ENCODE assay signal across 17 cellular contexts in genomic region chr14:32679927-32680612, GRCh38.
DNase-seq lines count a peak whose midpoint lies in the region; ATAC-seq and TF ChIP-seq lines count a peak whose summit lies in the region.
"Had no signal": no experiment of that assay in that cellular context is flagged by ENCODE, and none has a peak within 500 bp of the region (broad histone marks: within the 10 kb centered on the region; RNA-seq: fewer than 3 reads in every experiment).

No MANE protein-coding gene starts in this region.

- ATAC-seq in GM21723 (IDR thresholded peaks at IDR 0.05; ENCODE audit: unreplicated experiment), result no peak
- no peak for ATAC-seq in GM19452 (IDR thresholded peaks at IDR 0.05; ENCODE audit: unreplicated experiment)
- ATAC-seq: HepG2 had no signal

- H3K9ac ChIP-seq in endodermal cell (ENCODE audit: extremely low read depth, low read length, poor library complexity, severe bottlenecking), result no peak overlapping the region

- peaks cover 8% of the 10 kb centered on the region for H3K4me1 Mint-ChIP-seq in endodermal cell

- H3K4me3 ChIP-seq in endodermal cell (ENCODE audit: low read length) (no peak overlapping the region), ovary (no peak overlapping the region)

- H3K4me3 Mint-ChIP-seq in endodermal cell, result no peak overlapping the region
- H3K4me3 Mint-ChIP-seq: CD4-positive, CD25-positive, alpha-beta regulatory T cell; H9 had no signal

- 43 to 60% methylated on average over 1 of the region's 2 CpGs for WGBS in endodermal cell (ENCODE audit: insufficient coverage in 1 of 2, insufficient read length in 1 of 2), 2 experiments
- 46 to 57% (median 48%) methylated on average over 2 of the region's 2 CpGs for WGBS in ovary, 3 donors

- no peaks in the 10 kb centered on the region for H3K9me3 ChIP-seq in endodermal cell (ENCODE audit: control insufficient read depth, low read length)
- no peaks in the 10 kb centered on the region for H3K9me3 ChIP-seq in ovary

- peak overlapping the region; percentile 77 for H3K27ac ChIP-seq in endodermal cell (ENCODE audit: low read depth, low read length)
- peak overlapping the region; percentile 16 for H3K27ac ChIP-seq in substantia nigra (ENCODE audit: low read depth, low read length, poor library complexity, severe bottlenecking)
- H3K27ac ChIP-seq in ovary, result no peak overlapping the region

- TF ChIP-seq CTCF in endodermal cell (conservative IDR thresholded peaks at IDR 0.05) (no peak), ovary (IDR thresholded peaks at IDR 0.05) (no peak)

- TF ChIP-seq POLR2A in ovary (IDR thresholded peaks at IDR 0.05), result no peak

- H3K36me3 Mint-ChIP-seq in endodermal cell (ENCODE audit: low read depth), result no peaks in the 10 kb centered on the region
- H3K36me3 Mint-ChIP-seq: CD4-positive, CD25-positive, alpha-beta regulatory T cell had no signal

- H3K36me3 ChIP-seq in endodermal cell (ENCODE audit: control insufficient read depth, insufficient read depth, low read length), result no peaks in the 10 kb centered on the region
- H3K36me3 ChIP-seq in ovary, result no peaks in the 10 kb centered on the region

- H3K27me3 Mint-ChIP-seq in endodermal cell (ENCODE audit: insufficient read depth), result no peaks in the 10 kb centered on the region
- H3K27me3 Mint-ChIP-seq: CD4-positive, CD25-positive, alpha-beta regulatory T cell had no signal

- H3K9me3 Mint-ChIP-seq in endodermal cell, result no peaks in the 10 kb centered on the region
- H3K9me3 Mint-ChIP-seq: H9 had no signal

- no peak for TF ChIP-seq EP300 in ovary (IDR thresholded peaks at IDR 0.05)

- no peaks in the 10 kb centered on the region for H3K4me1 ChIP-seq in endodermal cell (ENCODE audit: control insufficient read depth, insufficient read depth, low read length)
- H3K4me1 ChIP-seq in ovary (ENCODE audit: insufficient read depth), result no peaks in the 10 kb centered on the region

- intact Hi-C loops in ovary (cut with DNase I), result no loop called here

- peak overlapping the region; percentile 72 for H3K27ac Mint-ChIP-seq in endodermal cell
- H3K27ac Mint-ChIP-seq: CD4-positive, CD25-positive, alpha-beta regulatory T cell had no signal

- H3K27me3 ChIP-seq in endodermal cell (ENCODE audit: control insufficient read depth, insufficient read depth, low read length, poor library complexity, severe bottlenecking) (no peaks in the 10 kb centered on the region), ovary (no peaks in the 10 kb centered on the region)

- DNase-seq in NCI-H1417 (lab: John Stamatoyannopoulos, UW) (peak; percentile 12 to 93 (median 71)), NCI-H2227 treated with DMSO at 0.1 percent for 48 hours (lab: John Stamatoyannopoulos, UW) (peak; percentile 63), endodermal cell (no peak), substantia nigra (lab: John Stamatoyannopoulos, UW) (no peak), ovary (no peak)
- DNase-seq: AML-193; CD4-positive, CD25-positive, alpha-beta regulatory T cell; DMS79 treated with DMSO at 0.1 percent for 48 hours; H9; MM.1S; NCI-H1105; NCI-H2029 treated with DMSO at 0.1 percent for 48 hours; NCI-H510A treated with DMSO at 0.1 percent for 48 hours; SIG-M5 had no signal

Comparison
In these comparisons a context has a peak if more than half of its experiments do, and no peak if none do; other contexts are left out.
1. DNase-seq: peak in NCI-H1417 (3 of 3) and NCI-H2227 treated with DMSO at 0.1 percent for 48 hours (single experiment); none in endodermal cell (single experiment), substantia nigra (0 of 49) and ovary (0 of 5).
2. H3K27ac ChIP-seq: peak in endodermal cell (single experiment) and substantia nigra (single experiment); none in ovary (0 of 2).